In genomic region chr12:94322346-94322745, GRCh38 we compare ENCODE assay signal across 23 cellular contexts.
"Had no signal": no experiment of that assay in that cellular context is flagged by ENCODE, and none has a peak within 500 bp of the region (broad histone marks: within the 10 kb centered on the region; RNA-seq: fewer than 3 reads in every experiment).

No MANE protein-coding gene starts in this region.

- DNase-seq: natural killer cell; occipital lobe; psoas muscle; right lobe of liver; sigmoid colon; small intestine; stimulated activated CD4-positive, alpha-beta T cell treated with anti-CD3 and anti-CD28 coated beads, Interleukin-15, amount 100 ng/mL, for 24 hours; stimulated activated CD4-positive, alpha-beta T cell treated with anti-CD3 and anti-CD28 coated beads, Interleukin-2, amount 100 ng/mL, for 24 hours; stimulated activated CD4-positive, alpha-beta T cell treated with anti-CD3 and anti-CD28 coated beads, Interleukin-2, amount 100 ng/mL, for 48 hours; stimulated activated CD4-positive, alpha-beta T cell treated with anti-CD3 and anti-CD28 coated beads, Interleukin-4, amount 100 ng/mL, for 4 hours; stimulated activated CD8-positive, alpha-beta memory T cell treated with anti-CD3 and anti-CD28 coated beads, Interleukin-4, amount 100 ng/mL, for 48 hours; stimulated activated naive CD4-positive, alpha-beta T cell; stimulated activated naive CD8-positive, alpha-beta T cell treated with anti-CD3 and anti-CD28 coated beads, Interleukin-15, amount 100 ng/mL, for 72 hours; stimulated activated naive CD8-positive, alpha-beta T cell treated with anti-CD3 and anti-CD28 coated beads, Interleukin-15, Interleukin-2, amounts not matched to agents 100 U/mL and 50 U/mL, for 24 hours; substantia nigra; testis; tibial artery; transverse colon; upper lobe of right lung; uterus had no signal

- H3K4me3 ChIP-seq: neural progenitor cell, ovary, psoas muscle, right lobe of liver, sigmoid colon, suprapubic skin, testis, tibial artery, transverse colon, upper lobe of right lung, uterus had no signal
